In genomic region chr3:42762046-42762724, GRCh38 we compare ENCODE assay signal across 14 cellular contexts. TPM values are rescaled to one million over a fixed set of nuclear protein-coding genes. Genes with fewer than 3 reads are reported as not detected.
DNase-seq lines count a peak whose midpoint lies in the region; TF ChIP-seq lines count a peak whose summit lies in the region.
"Had no signal": no experiment of that assay in that cellular context is flagged by ENCODE, and none has a peak within 500 bp of the region (broad histone marks: within the 10 kb centered on the region; RNA-seq: fewer than 3 reads in every experiment).

No MANE protein-coding gene starts in this region.

- H3K4me2 ChIP-seq in osteoblast (ENCODE audit: insufficient read depth, low read length), result no peak overlapping the region
- H3K4me2 ChIP-seq: smooth muscle cell had no signal

- peak; percentile 48 for DNase-seq in Ammon's horn (ENCODE audit: low spot score)
- peak; percentile 78 to 94 for DNase-seq in NOMO-1 (lab: John Stamatoyannopoulos, UW; ENCODE audit: unreplicated experiment in 2 of 2)
- DNase-seq in fibroblast of mammary gland (ENCODE audit: low read depth), result peak; percentile 35
- no peak for DNase-seq in osteoblast (ENCODE audit: insufficient read length, low spot score, missing footprints)
- no peak for DNase-seq in HuH-7 (ENCODE audit: low spot score)
- no peak for DNase-seq in EL
- no peak for DNase-seq in NCI-H510A (lab: John Stamatoyannopoulos, UW)
- no peak for DNase-seq in DMS79 treated with DMSO at 0.1 percent for 48 hours (lab: John Stamatoyannopoulos, UW)
- DNase-seq: activated T-cell treated with anti-CD3 and anti-CD28 coated beads, Interleukin-2, amount 50 U/mL, for 24 hours; brain microvascular endothelial cell; uterus had no signal

- H3K4me3 ChIP-seq in fibroblast of mammary gland (ENCODE audit: control insufficient read depth, low read depth, low read length) (no peak overlapping the region), osteoblast (ENCODE audit: insufficient read depth, low read length) (no peak overlapping the region)
- H3K4me3 ChIP-seq: smooth muscle cell, uterus had no signal

- peaks cover 10% of the 10 kb centered on the region for H3K27me3 ChIP-seq in osteoblast (ENCODE audit: insufficient read depth, low read length)
- H3K27me3 ChIP-seq: uterus had no signal

- H3K36me3 ChIP-seq in osteoblast (ENCODE audit: insufficient read depth, low read length), result no peaks in the 10 kb centered on the region
- H3K36me3 ChIP-seq: brain microvascular endothelial cell, uterus had no signal

- H3K79me2 ChIP-seq in osteoblast (ENCODE audit: insufficient read depth, low read length), result no peaks in the 10 kb centered on the region

- H3K27ac ChIP-seq in osteoblast (ENCODE audit: low read depth, low read length), result no peak overlapping the region
- H3K27ac ChIP-seq: brain microvascular endothelial cell, uterus had no signal

- H4K20me1 ChIP-seq in osteoblast (ENCODE audit: insufficient read depth, low read length), result no peaks in the 10 kb centered on the region

- H2AFZ ChIP-seq in osteoblast (ENCODE audit: low read length), result peak overlapping the region; percentile 22

- H3K4me1 ChIP-seq in osteoblast (ENCODE audit: insufficient read depth, low read length), result peaks cover 10% of the 10 kb centered on the region
- H3K4me1 ChIP-seq: uterus had no signal

- TF ChIP-seq CTCF in fibroblast of mammary gland (conservative IDR thresholded peaks at IDR 0.05; ENCODE audit: control insufficient read depth, insufficient read depth, low read depth, low read length) (no peak), osteoblast (IDR thresholded peaks at IDR 0.05; ENCODE audit: extremely low read depth, low read depth, low read length) (no peak)

- no peaks in the 10 kb centered on the region for H3K9me3 ChIP-seq in osteoblast (ENCODE audit: low read depth, low read length)
- H3K9me3 ChIP-seq: uterus had no signal

RNA-seq across cellular contexts. Expression of gene CCDC13, which starts 10.9 kb away (rescaled TPM):
- total RNA-seq in osteoblast, result 0.72 and 0.88 TPM in 2 replicates
- total RNA-seq: smooth muscle cell had no signal

RNA-seq across cellular contexts. Expression of gene HIGD1A, which starts 42.1 kb away (rescaled TPM):
- total RNA-seq in osteoblast, result 86.6 and 88.3 TPM in 2 replicates

RNA-seq across cellular contexts. Expression of gene ACKR2, which starts 47.1 kb away (rescaled TPM):
- under 0.01 TPM in 1 of 2 replicates, not detected in the other for total RNA-seq in osteoblast
- total RNA-seq: endothelial cell of umbilical vein had no signal

RNA-seq across cellular contexts. Expression of gene HHATL, which starts 59.6 kb away (rescaled TPM):
- not detected in 2 replicates for total RNA-seq in osteoblast
- total RNA-seq: B cell, endothelial cell of umbilical vein, smooth muscle cell had no signal

Comparison
In these comparisons a context has a peak if more than half of its experiments do, and no peak if none do; other contexts are left out.
1. DNase-seq: peak in Ammon's horn (single experiment), NOMO-1 (2 of 2) and fibroblast of mammary gland (single experiment); none in osteoblast (single experiment), HuH-7 (single experiment), EL (single experiment), NCI-H510A (single experiment) and DMS79 treated with DMSO at 0.1 percent for 48 hours (single experiment).